19 cellular contexts compared by ENCODE assay signal in genomic region chr1:79551321-79551720, GRCh38.
A peak's percentile ranks its signal among the peaks of the same experiment; 100 is the strongest.
DNase-seq lines count a peak whose midpoint lies in the region; ATAC-seq, FAIRE-seq and TF ChIP-seq lines count a peak whose summit lies in the region.
"Had no signal": no experiment of that assay in that cellular context is flagged by ENCODE, and none has a peak within 500 bp of the region (broad histone marks: within the 10 kb centered on the region; RNA-seq: fewer than 3 reads in every experiment).

No MANE protein-coding gene starts in this region.

- no peak overlapping the region for H3K4me3 ChIP-seq in choroid plexus epithelial cell (ENCODE audit: low read depth, low read length)
- H3K4me3 ChIP-seq in HepG2 (replicated peaks in 1 of 3; ENCODE audit: insufficient read depth in 1 of 3, low read depth in 2 of 3, low read length in 3 of 3): no peak overlapping the region
- H3K4me3 ChIP-seq in heart left ventricle: no peak overlapping the region
- H3K4me3 ChIP-seq in left lung: no peak overlapping the region
- H3K4me3 ChIP-seq: GM12878, MG63, SK-N-MC had no signal

- no peaks in the 10 kb centered on the region for H3K27me3 ChIP-seq in HepG2 (ENCODE audit: control insufficient read depth in 1 of 2, insufficient read depth in 2 of 2, low read length in 2 of 2)
- H3K27me3 ChIP-seq in heart left ventricle: no peaks in the 10 kb centered on the region
- H3K27me3 ChIP-seq in left lung: no peaks in the 10 kb centered on the region
- H3K27me3 ChIP-seq: MG63 had no signal

- H4K20me1 ChIP-seq in HepG2 (ENCODE audit: insufficient read depth, low read length): no peaks in the 10 kb centered on the region

- no peak for TF ChIP-seq RAD21 in HepG2 (CRISPR knock-in tag; IDR thresholded peaks at IDR 0.05)

- H3K27ac ChIP-seq in HepG2 (ENCODE audit: extremely low read length, insufficient read depth, low read length): no peak overlapping the region
- H3K27ac ChIP-seq in heart left ventricle: no peak overlapping the region
- no peak overlapping the region for H3K27ac ChIP-seq in left lung
- H3K27ac ChIP-seq: SK-N-MC had no signal

- TF ChIP-seq EP300 in HepG2 (IDR thresholded peaks at IDR 0.05; ENCODE audit: low read depth in 2 of 2, low read length in 2 of 2): no peak
- TF ChIP-seq EP300 in HepG2 (CRISPR knock-in tag; IDR thresholded peaks at IDR 0.05; ENCODE audit: borderline replicate concordance): no peak

- POLR2A ChIA-PET in HepG2 (lab: Yijun Ruan, JAX): no interaction called here

- ATAC-seq in HepG2 (no peak), heart left ventricle (no peak), HG03039 (IDR thresholded peaks at IDR 0.05; ENCODE audit: unreplicated experiment) (no peak), left lung (no peak)
- ATAC-seq: GM12878, Panc1, Right ventricle myocardium inferior had no signal

- in situ Hi-C loops in HepG2 (cut with HindIII; ENCODE audit: extremely low pct_ligation_motif_present, low pct_unique_long_range_greater_than_20kb): no loop called here

- intact Hi-C loops in HepG2 (cut with micrococcal nuclease; ENCODE audit: unreplicated experiment) (no loop called here), heart left ventricle (cut with DNase I) (no loop called here), left lung (cut with DNase I) (no loop called here)

- H3K9ac ChIP-seq in HepG2 (ENCODE audit: insufficient read depth, low read depth, low read length): no peak overlapping the region

- no peak for FAIRE-seq in HepG2 (lab: Jason Lieb, UNC)
- FAIRE-seq: GM12878, GM18507 had no signal

- H3K79me2 ChIP-seq in HepG2 (ENCODE audit: insufficient read depth, low read length): no peaks in the 10 kb centered on the region

- no peak overlapping the region for H3K4me2 ChIP-seq in HepG2 (ENCODE audit: low read depth, low read length)

- no TSS peak for BruUV-seq in HepG2 (replicated peaks; lab: Mats Ljungman, UMichigan)

- H3K36me3 ChIP-seq in HepG2 (replicated peaks in 1 of 2; ENCODE audit: control insufficient read depth in 1 of 2, insufficient read depth in 2 of 2, low read length in 2 of 2) (no peaks in the 10 kb centered on the region), heart left ventricle (no peaks in the 10 kb centered on the region), left lung (no peaks in the 10 kb centered on the region)
- H3K36me3 ChIP-seq: MG63 had no signal

- TF ChIP-seq CTCF in choroid plexus epithelial cell (conservative IDR thresholded peaks at IDR 0.05; ENCODE audit: low read depth, low read length): no peak
- TF ChIP-seq CTCF in HepG2 (CRISPR knock-in tag; IDR thresholded peaks at IDR 0.05): no peak
- no peak for TF ChIP-seq CTCF in heart left ventricle (IDR thresholded peaks at IDR 0.05)
- TF ChIP-seq CTCF in left lung (IDR thresholded peaks at IDR 0.05): no peak

- DNase-seq in HS-27A (ENCODE audit: low read depth): peak; percentile 20
- DNase-seq in choroid plexus epithelial cell (ENCODE audit: low read depth): peak; percentile 1
- DNase-seq in iris pigment epithelial cell (ENCODE audit: low read depth): peak; percentile 17
- no peak for DNase-seq in HepG2 (ENCODE audit: low spot score)
- no peak for DNase-seq in heart left ventricle
- DNase-seq in left lung: no peak
- DNase-seq: CD4-positive, alpha-beta memory T cell; DMS79 treated with DMSO at 0.1 percent for 48 hours; GDM1; MG63; NCI-H1092 treated with DMSO at 0.1 percent for 48 hours; NCI-H1694; NCI-H524 had no signal

- peaks cover 82% of the 10 kb centered on the region for H3K9me3 ChIP-seq in HepG2 (ENCODE audit: low read length)
- H3K9me3 ChIP-seq in heart left ventricle: no peaks in the 10 kb centered on the region
- no peaks in the 10 kb centered on the region for H3K9me3 ChIP-seq in left lung
- H3K9me3 ChIP-seq: MG63 had no signal

- WGBS in HepG2 (ENCODE audit: low lambda C conversion rate): 14% methylated on average over 3 of the region's 3 CpGs
- 57 to 67% (median 61%) methylated on average over 3 of the region's 3 CpGs for WGBS in heart left ventricle, 4 donors

- H3K4me1 ChIP-seq in HepG2 (ENCODE audit: insufficient read depth, low read length) (no peaks in the 10 kb centered on the region), heart left ventricle (no peaks in the 10 kb centered on the region), left lung (no peaks in the 10 kb centered on the region)

- CTCF ChIA-PET in HepG2 (lab: Yijun Ruan, JAX; ENCODE audit: low intra/inter-chr PET ratio, low total read pairs): no interaction called here

- no peak overlapping the region for H2AFZ ChIP-seq in HepG2 (ENCODE audit: low read length)

- TF ChIP-seq POLR2A in HepG2 (IDR thresholded peaks at IDR 0.05; ENCODE audit: insufficient read depth in 1 of 2, low read depth in 2 of 2, low read length in 2 of 2): no peak
- TF ChIP-seq POLR2A in heart left ventricle (IDR thresholded peaks at IDR 0.05): no peak

TF ChIP-seq in HepG2, 621 proteins besides CTCF, POLR2A, EP300 and RAD21 (continues in another document):
- TF ChIP-seq TOPORS (CRISPR knock-in tag; IDR thresholded peaks at IDR 0.05) (no peak), SRSF1 (optimal IDR thresholded peaks at IDR 0.05; ENCODE audit: low read depth, low read length) (no peak), BCL6 (CRISPR knock-in tag; IDR thresholded peaks at IDR 0.05) (no peak), PATZ1 (CRISPR knock-in tag; IDR thresholded peaks at IDR 0.05) (no peak), MEF2D (CRISPR knock-in tag; IDR thresholded peaks at IDR 0.05) (no peak), JUN (CRISPR knock-in tag; IDR thresholded peaks at IDR 0.05) (no peak), ZEB1 (IDR thresholded peaks at IDR 0.05; ENCODE audit: insufficient replicate concordance, low read depth) (no peak), PBX2 (CRISPR knock-in tag; IDR thresholded peaks at IDR 0.05) (no peak), EEA1 (CRISPR knock-in tag; IDR thresholded peaks at IDR 0.05; ENCODE audit: borderline replicate concordance) (no peak), GABPA (IDR thresholded peaks at IDR 0.05; ENCODE audit: low read depth, low read length) (no peak), GABPA (CRISPR knock-in tag; IDR thresholded peaks at IDR 0.05; ENCODE audit: low read depth) (no peak), RXRB (CRISPR knock-in tag; IDR thresholded peaks at IDR 0.05; ENCODE audit: borderline replicate concordance) (no peak), JUNB (CRISPR knock-in tag; IDR thresholded peaks at IDR 0.05; ENCODE audit: borderline replicate concordance) (no peak), ZNF652 (CRISPR knock-in tag; IDR thresholded peaks at IDR 0.05; ENCODE audit: borderline replicate concordance, low read depth) (no peak)
- TF ChIP-seq, protein P1, sequence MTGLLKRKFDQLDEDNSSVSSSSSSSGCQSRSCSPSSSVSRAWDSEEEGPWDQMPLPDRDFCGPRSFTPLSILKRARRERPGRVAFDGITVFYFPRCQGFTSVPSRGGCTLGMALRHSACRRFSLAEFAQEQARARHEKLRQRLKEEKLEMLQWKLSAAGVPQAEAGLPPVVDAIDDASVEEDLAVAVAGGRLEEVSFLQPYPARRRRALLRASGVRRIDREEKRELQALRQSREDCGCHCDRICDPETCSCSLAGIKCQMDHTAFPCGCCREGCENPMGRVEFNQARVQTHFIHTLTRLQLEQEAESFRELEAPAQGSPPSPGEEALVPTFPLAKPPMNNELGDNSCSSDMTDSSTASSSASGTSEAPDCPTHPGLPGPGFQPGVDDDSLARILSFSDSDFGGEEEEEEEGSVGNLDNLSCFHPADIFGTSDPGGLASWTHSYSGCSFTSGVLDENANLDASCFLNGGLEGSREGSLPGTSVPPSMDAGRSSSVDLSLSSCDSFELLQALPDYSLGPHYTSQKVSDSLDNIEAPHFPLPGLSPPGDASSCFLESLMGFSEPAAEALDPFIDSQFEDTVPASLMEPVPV (CRISPR knock-in tag; IDR thresholded peaks at IDR 0.05): no peak

Comparison
In these comparisons a context has a peak if more than half of its experiments do, and no peak if none do; other contexts are left out.
1. DNase-seq: peak in HS-27A (single experiment), choroid plexus epithelial cell (single experiment) and iris pigment epithelial cell (single experiment); none in HepG2 (single experiment), heart left ventricle (0 of 5) and left lung (0 of 2).